In genomic region chr7:86939197-86939814, GRCh38 we compare ENCODE assay signal across 9 cellular contexts.
DNase-seq lines count a peak whose midpoint lies in the region; FAIRE-seq and TF ChIP-seq lines count a peak whose summit lies in the region.
"Had no signal": no experiment of that assay in that cellular context is flagged by ENCODE, and none has a peak within 500 bp of the region (broad histone marks: within the 10 kb centered on the region; RNA-seq: fewer than 3 reads in every experiment).

No MANE protein-coding gene starts in this region.

- POLR2A ChIA-PET in HEK293T (lab: Yijun Ruan, JAX), result no interaction called here

- H3K27me3 ChIP-seq in mesenchymal stem cell (ENCODE audit: control insufficient read depth in 1 of 2, insufficient read depth in 1 of 2, low read length in 2 of 2) (no peaks in the 10 kb centered on the region), vagina (no peaks in the 10 kb centered on the region)
- H3K27me3 ChIP-seq: neutrophil had no signal

- H3K9ac ChIP-seq in mesenchymal stem cell (ENCODE audit: low read length), result peak overlapping the region; percentile 61

- H2BK12ac ChIP-seq in mesenchymal stem cell (ENCODE audit: low read length in 2 of 2), result no peak overlapping the region

- H2BK5ac ChIP-seq in mesenchymal stem cell (ENCODE audit: low read depth, low read length, poor library complexity, severe bottlenecking), result no peak overlapping the region

- no peak overlapping the region for H2AFZ ChIP-seq in mesenchymal stem cell (ENCODE audit: low read depth, low read length)

- no peak overlapping the region for H2AK5ac ChIP-seq in mesenchymal stem cell (ENCODE audit: low read length, severe bottlenecking)

- H3K9me3 ChIP-seq in mesenchymal stem cell (ENCODE audit: control insufficient read depth, low read length), result no peaks in the 10 kb centered on the region
- H3K9me3 ChIP-seq in vagina, result no peaks in the 10 kb centered on the region
- H3K9me3 ChIP-seq: neutrophil had no signal

- CTCF ChIA-PET in HEK293T (lab: Yijun Ruan, JAX), result no interaction called here

- no peak overlapping the region for H4K91ac ChIP-seq in mesenchymal stem cell (ENCODE audit: low read length)

- H3K79me1 ChIP-seq in mesenchymal stem cell (replicated peaks; ENCODE audit: low read length, poor library complexity, severe bottlenecking), result no peaks in the 10 kb centered on the region

- WGBS in mesenchymal stem cell, result 42% methylated on average over 2 of the region's 3 CpGs

- H3K36me3 ChIP-seq in mesenchymal stem cell (ENCODE audit: control insufficient read depth in 1 of 2, insufficient read depth in 2 of 2, low read depth in 1 of 2, low read length in 2 of 2) (peaks cover 0 to 25% of the 10 kb centered on the region in 2 experiments), vagina (no peaks in the 10 kb centered on the region)
- H3K36me3 ChIP-seq: neutrophil had no signal

- DNase-seq in HEK293T (ENCODE audit: extremely low spot score), result peak; percentile 40
- peak; percentile 66 for DNase-seq in NCI-H1092 treated with DMSO at 0.1 percent for 48 hours (lab: John Stamatoyannopoulos, UW)
- DNase-seq in SKM-1 treated with dmso at 0.1 percent for 144 hours (lab: John Stamatoyannopoulos, UW; ENCODE audit: unreplicated experiment), result peak; percentile 20
- DNase-seq in dermis blood vessel endothelial cell, result peak; percentile 90
- peak; percentile 74 for DNase-seq in mesenchymal stem cell
- DNase-seq in vagina (ENCODE audit: extremely low spot score in 2 of 2), result no peak

- intact Hi-C loops in vagina (cut with DNase I), result loop anchor here (10.0 kb wide), 1 partner anchor 295 kb away; no protein-coding TSS in a partner anchor

- H3K27ac ChIP-seq in mesenchymal stem cell (ENCODE audit: low read length, poor library complexity, severe bottlenecking) (no peak overlapping the region), vagina (no peak overlapping the region)
- H3K27ac ChIP-seq: neutrophil had no signal

- FAIRE-seq in A204.1 (lab: Jason Lieb, UNC) (peak; percentile 79), G401.6 (lab: Jason Lieb, UNC) (peak; percentile 88)

- no peak overlapping the region for H3K23ac ChIP-seq in mesenchymal stem cell (ENCODE audit: low read length in 2 of 2)

- H3K18ac ChIP-seq in mesenchymal stem cell (ENCODE audit: low read depth in 1 of 2, low read length in 2 of 2), result no peak overlapping the region

- TF ChIP-seq POLR2A in vagina (IDR thresholded peaks at IDR 0.05), result no peak

- H2BK15ac ChIP-seq in mesenchymal stem cell (ENCODE audit: low read depth, poor library complexity, severe bottlenecking), result no peak overlapping the region

- peak; percentile 46 to 62 (median 56) for TF ChIP-seq CTCF in vagina (IDR thresholded peaks at IDR 0.05)

- H3K4me3 ChIP-seq in mesenchymal stem cell (ENCODE audit: insufficient read depth in 1 of 2, low read depth in 1 of 2, low read length in 2 of 2) (no peak overlapping the region), vagina (no peak overlapping the region)

- H2BK120ac ChIP-seq in mesenchymal stem cell (ENCODE audit: low read depth, low read length), result no peak overlapping the region

- H3K4me1 ChIP-seq in mesenchymal stem cell (ENCODE audit: control insufficient read depth, insufficient read depth, low read depth, low read length) (no peaks in the 10 kb centered on the region), vagina (no peaks in the 10 kb centered on the region)

- no peak overlapping the region for H3K14ac ChIP-seq in mesenchymal stem cell (ENCODE audit: low read length in 2 of 2)

- H3K4me2 ChIP-seq in mesenchymal stem cell (ENCODE audit: low read length, poor library complexity, severe bottlenecking), result no peak overlapping the region

- H4K8ac ChIP-seq in mesenchymal stem cell (ENCODE audit: low read length), result no peak overlapping the region

- H3K4ac ChIP-seq in mesenchymal stem cell (ENCODE audit: low read depth in 1 of 2, low read length in 2 of 2), result no peak overlapping the region

TF ChIP-seq in HEK293T, 16 proteins besides CTCF, POLR2A, EP300 and RAD21:
- TF ChIP-seq, protein P1, sequence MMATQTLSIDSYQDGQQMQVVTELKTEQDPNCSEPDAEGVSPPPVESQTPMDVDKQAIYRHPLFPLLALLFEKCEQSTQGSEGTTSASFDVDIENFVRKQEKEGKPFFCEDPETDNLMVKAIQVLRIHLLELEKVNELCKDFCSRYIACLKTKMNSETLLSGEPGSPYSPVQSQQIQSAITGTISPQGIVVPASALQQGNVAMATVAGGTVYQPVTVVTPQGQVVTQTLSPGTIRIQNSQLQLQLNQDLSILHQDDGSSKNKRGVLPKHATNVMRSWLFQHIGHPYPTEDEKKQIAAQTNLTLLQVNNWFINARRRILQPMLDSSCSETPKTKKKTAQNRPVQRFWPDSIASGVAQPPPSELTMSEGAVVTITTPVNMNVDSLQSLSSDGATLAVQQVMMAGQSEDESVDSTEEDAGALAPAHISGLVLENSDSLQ (IDR thresholded peaks at IDR 0.05), result no peak
- no peak for TF ChIP-seq ZNF384 (IDR thresholded peaks at IDR 0.05)
- no peak for TF ChIP-seq FOXA1 (IDR thresholded peaks at IDR 0.05)
- TF ChIP-seq LEF1 (IDR thresholded peaks at IDR 0.05; ENCODE audit: borderline replicate concordance), result no peak
- TF ChIP-seq CTBP1 (IDR thresholded peaks at IDR 0.05; ENCODE audit: borderline replicate concordance), result no peak
- no peak for TF ChIP-seq FOXK2 (IDR thresholded peaks at IDR 0.05)
- TF ChIP-seq BHLHE40 (IDR thresholded peaks at IDR 0.05; ENCODE audit: borderline replicate concordance), result no peak
- TF ChIP-seq ARNT (IDR thresholded peaks at IDR 0.05), result no peak
- TF ChIP-seq TARDBP (IDR thresholded peaks at IDR 0.05), result no peak
- no peak for TF ChIP-seq SP1 (IDR thresholded peaks at IDR 0.05)
- TF ChIP-seq FOXM1 (IDR thresholded peaks at IDR 0.05; ENCODE audit: borderline replicate concordance), result no peak
- TF ChIP-seq ELF4 (IDR thresholded peaks at IDR 0.05), result no peak
- no peak for TF ChIP-seq HDGF (IDR thresholded peaks at IDR 0.05; ENCODE audit: borderline replicate concordance)
- no peak for TF ChIP-seq NFRKB (IDR thresholded peaks at IDR 0.05)
- TF ChIP-seq SUZ12 (IDR thresholded peaks at IDR 0.05), result no peak
- TF ChIP-seq L3MBTL2 (conservative IDR thresholded peaks at IDR 0.05), result no peak

Comparison
In these comparisons a context has a peak if more than half of its experiments do, and no peak if none do; other contexts are left out.
1. DNase-seq: peak in HEK293T (single experiment), NCI-H1092 treated with DMSO at 0.1 percent for 48 hours (single experiment), SKM-1 treated with dmso at 0.1 percent for 144 hours (single experiment), dermis blood vessel endothelial cell (single experiment) and mesenchymal stem cell (single experiment); none in vagina (0 of 2).